In the genomic region with DNA sequence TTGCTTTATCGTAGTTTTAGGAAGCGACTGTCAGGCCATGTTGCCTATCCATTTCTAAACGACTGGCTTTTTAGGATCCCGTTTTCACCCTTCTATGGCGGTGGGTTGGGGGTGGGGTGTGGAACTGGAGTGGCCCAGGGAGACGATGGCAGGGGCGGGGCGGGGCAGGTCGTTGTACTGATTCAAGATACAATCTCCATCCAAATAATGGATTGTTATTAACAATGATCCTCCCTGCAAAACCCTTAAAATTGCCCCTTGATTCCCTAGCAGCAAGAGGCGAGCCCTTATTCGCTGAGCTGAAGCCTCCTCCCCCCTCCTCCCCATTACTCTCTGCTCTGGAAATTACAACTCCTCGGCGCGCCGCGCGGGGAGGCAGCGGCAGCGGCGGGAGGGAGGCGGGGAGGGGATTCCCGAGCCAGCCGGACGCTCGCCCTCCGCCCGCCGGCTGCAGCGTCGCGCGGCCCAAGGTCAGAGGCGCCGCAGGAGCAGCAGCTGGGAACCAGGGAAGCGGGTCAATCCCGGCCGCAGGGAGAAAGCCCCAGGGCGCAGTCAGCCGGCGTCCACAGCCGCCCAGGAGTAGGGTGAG, we compare ENCODE assay signal across 7 cellular contexts. TPM values are rescaled to one million over a fixed set of nuclear protein-coding genes. Genes with fewer than 3 reads are reported as not detected.
DNase-seq lines count a peak whose midpoint lies in the region; TF ChIP-seq lines count a peak whose summit lies in the region.

A gene (plus strand): TSS at position 348 of the 589 bp plus-strand sequence. CDS start 912 bp downstream, outside the sequence.

- no peak within 1 kb of the TSS for H3K27ac ChIP-seq in esophagus (ENCODE audit: low read depth in 2 of 2, low read length in 1 of 2)

- peaks cover 4 to 29% of the 10 kb centered on the region in 2 donors for H3K27me3 ChIP-seq in esophagus (ENCODE audit: control insufficient read depth in 1 of 2, insufficient read depth in 2 of 2, low read length in 2 of 2)

- no peak within 1 kb of the TSS for H3K4me3 Mint-ChIP-seq in immature natural killer cell

- H3K9me3 ChIP-seq in esophagus (ENCODE audit: control insufficient read depth in 2 of 2, insufficient read depth in 1 of 2, low read depth in 1 of 2, low read length in 1 of 2), result no peaks in the 10 kb centered on the region

- CTCF ChIA-PET in HEK293T (lab: Yijun Ruan, JAX), result interaction anchor here (0.9 to 1.5 kb wide), 2 partner anchors 9 to 38 kb away, joined by 3 to 6 read pairs; no protein-coding TSS in a partner anchor

- peaks cover 11 to 18% of the 10 kb centered on the region in 2 donors for H3K4me1 ChIP-seq in esophagus (ENCODE audit: control insufficient read depth in 2 of 2, insufficient read depth in 2 of 2, low read length in 1 of 2)

- H3K27ac Mint-ChIP-seq in immature natural killer cell, result no peak within 1 kb of the TSS

- H3K36me3 ChIP-seq in esophagus (ENCODE audit: control insufficient read depth in 2 of 2, insufficient read depth in 2 of 2, low read length in 1 of 2), result no peaks in the 10 kb centered on the region

- no peaks in the 10 kb centered on the region for H3K36me3 Mint-ChIP-seq in immature natural killer cell

- WGBS in esophagus, 2 donors, result 0 to 2% methylated on average over 35 to 41 of the region's 41 CpGs

- peak; percentile 59 for DNase-seq in HEK293T (ENCODE audit: extremely low spot score)
- DNase-seq in NCI-H748 treated with DMSO at 0.1 percent for 48 hours (lab: John Stamatoyannopoulos, UW), result peak; percentile 59
- DNase-seq in occipital lobe (lab: John Stamatoyannopoulos, UW), result no peak
- DNase-seq in immature natural killer cell, result no peak
- DNase-seq in activated CD8-positive, alpha-beta memory T cell treated with anti-CD3 and anti-CD28 coated beads, Interleukin-2, amount 50 U/mL, for 4 hours, result no peak
- DNase-seq in SIG-M5 (lab: John Stamatoyannopoulos, UW), result no peak

- H3K4me3 ChIP-seq in esophagus (ENCODE audit: low read depth in 1 of 2, low read length in 2 of 2), result peak within 1 kb of the TSS; percentile 25 to 26

- no peaks in the 10 kb centered on the region for H3K9me3 Mint-ChIP-seq in immature natural killer cell

- POLR2A ChIA-PET in HEK293T (lab: Yijun Ruan, JAX), result interaction anchor here (1.0 kb wide), 1 partner anchor 16 kb away, joined by 3 read pairs; no protein-coding TSS in a partner anchor

- H3K4me1 Mint-ChIP-seq in immature natural killer cell, result peaks cover 0 to 1% of the 10 kb centered on the region in 2 donors

- peaks cover 10 to 29% (median 28%) of the 10 kb centered on the region in 3 donors for H3K27me3 Mint-ChIP-seq in immature natural killer cell (ENCODE audit: low read depth in 3 of 3)

TF ChIP-seq in HEK293T, 16 proteins besides CTCF, POLR2A, EP300 and RAD21:
- TF ChIP-seq ARNT (IDR thresholded peaks at IDR 0.05), result no peak
- TF ChIP-seq TARDBP (IDR thresholded peaks at IDR 0.05), result no peak
- TF ChIP-seq ZNF384 (IDR thresholded peaks at IDR 0.05), result no peak
- TF ChIP-seq ELF4 (IDR thresholded peaks at IDR 0.05), result no peak
- TF ChIP-seq SUZ12 (IDR thresholded peaks at IDR 0.05), result no peak
- no peak for TF ChIP-seq HDGF (IDR thresholded peaks at IDR 0.05; ENCODE audit: borderline replicate concordance)
- TF ChIP-seq SP1 (IDR thresholded peaks at IDR 0.05), result no peak
- TF ChIP-seq, protein P1, sequence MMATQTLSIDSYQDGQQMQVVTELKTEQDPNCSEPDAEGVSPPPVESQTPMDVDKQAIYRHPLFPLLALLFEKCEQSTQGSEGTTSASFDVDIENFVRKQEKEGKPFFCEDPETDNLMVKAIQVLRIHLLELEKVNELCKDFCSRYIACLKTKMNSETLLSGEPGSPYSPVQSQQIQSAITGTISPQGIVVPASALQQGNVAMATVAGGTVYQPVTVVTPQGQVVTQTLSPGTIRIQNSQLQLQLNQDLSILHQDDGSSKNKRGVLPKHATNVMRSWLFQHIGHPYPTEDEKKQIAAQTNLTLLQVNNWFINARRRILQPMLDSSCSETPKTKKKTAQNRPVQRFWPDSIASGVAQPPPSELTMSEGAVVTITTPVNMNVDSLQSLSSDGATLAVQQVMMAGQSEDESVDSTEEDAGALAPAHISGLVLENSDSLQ (IDR thresholded peaks at IDR 0.05), result no peak
- TF ChIP-seq NFRKB (IDR thresholded peaks at IDR 0.05), result no peak
- no peak for TF ChIP-seq CTBP1 (IDR thresholded peaks at IDR 0.05; ENCODE audit: borderline replicate concordance)
- no peak for TF ChIP-seq FOXM1 (IDR thresholded peaks at IDR 0.05; ENCODE audit: borderline replicate concordance)
- TF ChIP-seq FOXA1 (IDR thresholded peaks at IDR 0.05), result no peak
- no peak for TF ChIP-seq LEF1 (IDR thresholded peaks at IDR 0.05; ENCODE audit: borderline replicate concordance)
- no peak for TF ChIP-seq FOXK2 (IDR thresholded peaks at IDR 0.05)
- no peak for TF ChIP-seq BHLHE40 (IDR thresholded peaks at IDR 0.05; ENCODE audit: borderline replicate concordance)
- no peak for TF ChIP-seq L3MBTL2 (conservative IDR thresholded peaks at IDR 0.05)

RNA-seq across cellular contexts. Expression of the gene that starts here (rescaled TPM):
- under 1 TPM in 1 of 2 donors, not detected in 1; under 0.01 TPM for polyA plus RNA-seq in esophagus
- 44.9 TPM for total RNA-seq in occipital lobe
- not detected for polyA plus RNA-seq in immature natural killer cell

Comparison
In these comparisons a context has a peak if more than half of its experiments do, and no peak if none do; other contexts are left out.
1. DNase-seq: peak in HEK293T (single experiment) and NCI-H748 treated with DMSO at 0.1 percent for 48 hours (single experiment); none in occipital lobe (single experiment), immature natural killer cell (0 of 3), activated CD8-positive, alpha-beta memory T cell treated with anti-CD3 and anti-CD28 coated beads, Interleukin-2, amount 50 U/mL, for 4 hours (single experiment) and SIG-M5 (single experiment).